Comparison of ENCODE assay signal across 1 cellular context in genomic region chr7:43465581-43466554, GRCh38.
TF ChIP-seq lines count a peak whose summit lies in the region.

No MANE protein-coding gene starts in this region.

TF ChIP-seq in IMR-90, 13 proteins besides CTCF, POLR2A, EP300 and RAD21 (continued from another document):
- TF ChIP-seq ELK1 (IDR thresholded peaks at IDR 0.05; ENCODE audit: borderline replicate concordance, low read depth, low read length) (no peak), RCOR1 (IDR thresholded peaks at IDR 0.05; ENCODE audit: insufficient replicate concordance, low read length) (no peak), RFX5 (IDR thresholded peaks at IDR 0.05; ENCODE audit: low read depth, low read length) (no peak)
- TF ChIP-seq, protein P1, sequence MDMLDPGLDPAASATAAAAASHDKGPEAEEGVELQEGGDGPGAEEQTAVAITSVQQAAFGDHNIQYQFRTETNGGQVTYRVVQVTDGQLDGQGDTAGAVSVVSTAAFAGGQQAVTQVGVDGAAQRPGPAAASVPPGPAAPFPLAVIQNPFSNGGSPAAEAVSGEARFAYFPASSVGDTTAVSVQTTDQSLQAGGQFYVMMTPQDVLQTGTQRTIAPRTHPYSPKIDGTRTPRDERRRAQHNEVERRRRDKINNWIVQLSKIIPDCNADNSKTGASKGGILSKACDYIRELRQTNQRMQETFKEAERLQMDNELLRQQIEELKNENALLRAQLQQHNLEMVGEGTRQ (IDR thresholded peaks at IDR 0.05; ENCODE audit: low read depth, low read length), result no peak
